In the genomic region with DNA sequence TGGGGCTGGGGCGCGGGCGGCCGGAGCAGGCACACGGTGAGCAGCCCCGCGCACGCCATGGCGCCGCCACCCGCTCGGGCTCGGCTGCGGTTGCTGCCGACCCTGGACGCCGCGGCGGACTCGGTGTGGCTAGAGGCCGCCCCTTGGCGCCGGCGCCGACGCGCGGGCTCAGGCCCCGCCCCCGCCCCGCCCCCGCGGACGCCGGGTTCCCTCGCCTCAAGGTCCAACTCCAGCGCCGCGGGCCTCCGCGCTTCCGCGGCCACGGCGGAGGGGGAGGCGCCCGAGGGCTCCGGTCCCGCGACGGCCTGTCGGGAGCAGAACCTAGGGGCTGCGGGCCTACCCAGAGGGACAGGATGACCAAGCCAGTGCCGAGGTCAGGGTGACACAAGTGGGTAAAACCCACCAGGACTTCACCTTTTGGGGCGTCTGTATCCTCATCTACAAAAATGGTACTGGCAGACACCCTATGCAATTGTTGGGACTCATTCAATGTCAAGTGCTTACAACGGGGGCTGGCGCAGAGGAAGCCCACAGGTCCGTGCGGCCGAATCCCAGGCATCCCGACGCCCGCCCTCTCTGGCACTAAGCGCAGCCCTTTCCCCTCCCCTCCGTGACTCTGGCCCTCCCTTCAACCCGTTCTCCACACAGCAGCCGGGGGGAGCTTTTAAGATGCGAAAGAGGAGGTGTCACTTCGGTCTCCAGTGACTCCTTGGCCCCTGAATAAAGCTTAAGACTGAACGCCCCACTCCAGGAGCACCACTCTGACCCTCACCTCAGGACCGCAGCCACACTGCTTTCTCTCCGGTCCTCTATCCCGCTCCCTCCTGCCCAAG, we compare ENCODE assay signal across 1 cellular context.
TF ChIP-seq lines count a peak whose summit lies in the region.

A gene with protein sequence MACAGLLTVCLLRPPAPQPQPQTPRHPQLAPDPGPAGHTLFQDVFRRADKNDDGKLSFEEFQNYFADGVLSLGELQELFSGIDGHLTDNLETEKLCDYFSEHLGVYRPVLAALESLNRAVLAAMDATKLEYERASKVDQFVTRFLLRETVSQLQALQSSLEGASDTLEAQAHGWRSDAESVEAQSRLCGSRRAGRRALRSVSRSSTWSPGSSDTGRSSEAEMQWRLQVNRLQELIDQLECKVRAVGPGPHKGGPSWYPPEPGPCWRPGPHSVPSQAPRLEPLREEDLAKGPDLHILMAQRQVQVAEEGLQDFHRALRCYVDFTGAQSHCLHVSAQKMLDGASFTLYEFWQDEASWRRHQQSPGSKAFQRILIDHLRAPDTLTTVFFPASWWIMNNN (minus strand): TSS at position 135 of the 833 bp plus-strand sequence. CDS start 76 bp downstream, at position 59.

TF ChIP-seq in HEK293, 187 proteins besides CTCF, POLR2A, EP300 and RAD21 (continued from another document and continues in another):
- TF ChIP-seq ZNF114 (tag by site-specific recombination; IDR thresholded peaks at IDR 0.05) (no peak), ZNF335 (tag by site-specific recombination; conservative IDR thresholded peaks at IDR 0.05) (peak; percentile 97), PRDM1 (tag by site-specific recombination; IDR thresholded peaks at IDR 0.05) (no peak), KLF10 (tag by site-specific recombination; IDR thresholded peaks at IDR 0.05) (peak; percentile 73; the same call in 1 of the 2 replicates), ZNF521 (tag by site-specific recombination; IDR thresholded peaks at IDR 0.05) (no peak), ZNF169 (tag by site-specific recombination; IDR thresholded peaks at IDR 0.05) (no peak), SP2 (tag by site-specific recombination; IDR thresholded peaks at IDR 0.05) (peak; percentile 74), ZNF664 (tag by site-specific recombination; IDR thresholded peaks at IDR 0.05) (no peak), ZNF658 (tag by site-specific recombination; IDR thresholded peaks at IDR 0.05) (no peak), SCRT1 (tag by site-specific recombination; IDR thresholded peaks at IDR 0.05; ENCODE audit: borderline replicate concordance) (no peak), KLF1 (tag by site-specific recombination; IDR thresholded peaks at IDR 0.05) (0 out of 2 replicates have a peak, but pooled peaks have one; percentile 8), RBAK (tag by site-specific recombination; IDR thresholded peaks at IDR 0.05) (no peak), ZNF548 (tag by site-specific recombination; IDR thresholded peaks at IDR 0.05) (no peak), YY1 (tag by site-specific recombination; IDR thresholded peaks at IDR 0.05) (peak; percentile 43; the same call in 1 of the 2 replicates), ZNF239 (tag by site-specific recombination; IDR thresholded peaks at IDR 0.05) (no peak), ZNF2 (tag by site-specific recombination; IDR thresholded peaks at IDR 0.05) (0 out of 2 replicates have a peak, but pooled peaks have one; percentile 62), ZNF629 (tag by site-specific recombination; IDR thresholded peaks at IDR 0.05) (peak; percentile 24; the same call in 1 of the 2 replicates), ZNF266 (tag by site-specific recombination; IDR thresholded peaks at IDR 0.05; ENCODE audit: low read depth) (no peak), ZNF274 (IDR thresholded peaks at IDR 0.05; ENCODE audit: low read length) (no peak), ZNF274 (tag by site-specific recombination; IDR thresholded peaks at IDR 0.05; ENCODE audit: borderline replicate concordance) (no peak), ZBTB17 (tag by site-specific recombination; IDR thresholded peaks at IDR 0.05) (peak; percentile 77; the same call in 1 of the 2 replicates), ZNF837 (tag by site-specific recombination; IDR thresholded peaks at IDR 0.05) (no peak), ZFP37 (tag by site-specific recombination; IDR thresholded peaks at IDR 0.05) (peak; percentile 27; the same call in 1 of the 2 replicates), ZNF792 (tag by site-specific recombination; IDR thresholded peaks at IDR 0.05) (no peak), ZNF214 (tag by site-specific recombination; IDR thresholded peaks at IDR 0.05; ENCODE audit: borderline replicate concordance) (no peak), ZBTB7A (tag by site-specific recombination; IDR thresholded peaks at IDR 0.05; ENCODE audit: low read depth) (no peak), IKZF3 (tag by site-specific recombination; IDR thresholded peaks at IDR 0.05) (peak; percentile 67), ZNF404 (tag by site-specific recombination; IDR thresholded peaks at IDR 0.05) (no peak), KLF8 (tag by site-specific recombination; IDR thresholded peaks at IDR 0.05) (peak; percentile 62; the same call in 1 of the 2 replicates), GLIS2 (tag by site-specific recombination; IDR thresholded peaks at IDR 0.05) (peak; percentile 65), ZNF324 (tag by site-specific recombination; IDR thresholded peaks at IDR 0.05) (no peak), ZNF157 (tag by site-specific recombination; IDR thresholded peaks at IDR 0.05) (no peak), ZNF596 (tag by site-specific recombination; IDR thresholded peaks at IDR 0.05) (peak; percentile 45; the same call in 1 of the 2 replicates), ZNF501 (tag by site-specific recombination; IDR thresholded peaks at IDR 0.05) (no peak)
- TF ChIP-seq, protein P1, sequence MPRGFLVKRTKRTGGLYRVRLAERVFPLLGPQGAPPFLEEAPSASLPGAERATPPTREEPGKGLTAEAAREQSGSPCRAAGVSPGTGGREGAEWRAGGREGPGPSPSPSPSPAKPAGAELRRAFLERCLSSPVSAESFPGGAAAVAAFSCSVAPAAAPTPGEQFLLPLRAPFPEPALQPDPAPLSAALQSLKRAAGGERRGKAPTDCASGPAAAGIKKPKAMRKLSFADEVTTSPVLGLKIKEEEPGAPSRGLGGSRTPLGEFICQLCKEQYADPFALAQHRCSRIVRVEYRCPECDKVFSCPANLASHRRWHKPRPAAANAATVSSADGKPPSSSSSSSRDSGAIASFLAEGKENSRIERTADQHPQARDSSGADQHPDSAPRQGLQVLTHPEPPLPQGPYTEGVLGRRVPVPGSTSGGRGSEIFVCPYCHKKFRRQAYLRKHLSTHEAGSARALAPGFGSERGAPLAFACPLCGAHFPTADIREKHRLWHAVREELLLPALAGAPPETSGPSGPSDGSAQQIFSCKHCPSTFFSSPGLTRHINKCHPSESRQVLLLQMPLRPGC (tag by site-specific recombination; IDR thresholded peaks at IDR 0.05) = no peak
- TF ChIP-seq, protein P2, sequence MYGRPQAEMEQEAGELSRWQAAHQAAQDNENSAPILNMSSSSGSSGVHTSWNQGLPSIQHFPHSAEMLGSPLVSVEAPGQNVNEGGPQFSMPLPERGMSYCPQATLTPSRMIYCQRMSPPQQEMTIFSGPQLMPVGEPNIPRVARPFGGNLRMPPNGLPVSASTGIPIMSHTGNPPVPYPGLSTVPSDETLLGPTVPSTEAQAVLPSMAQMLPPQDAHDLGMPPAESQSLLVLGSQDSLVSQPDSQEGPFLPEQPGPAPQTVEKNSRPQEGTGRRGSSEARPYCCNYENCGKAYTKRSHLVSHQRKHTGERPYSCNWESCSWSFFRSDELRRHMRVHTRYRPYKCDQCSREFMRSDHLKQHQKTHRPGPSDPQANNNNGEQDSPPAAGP (tag by site-specific recombination; IDR thresholded peaks at IDR 0.05) = 0 out of 2 replicates have a peak, but pooled peaks have one; percentile 53
- TF ChIP-seq, protein P3, sequence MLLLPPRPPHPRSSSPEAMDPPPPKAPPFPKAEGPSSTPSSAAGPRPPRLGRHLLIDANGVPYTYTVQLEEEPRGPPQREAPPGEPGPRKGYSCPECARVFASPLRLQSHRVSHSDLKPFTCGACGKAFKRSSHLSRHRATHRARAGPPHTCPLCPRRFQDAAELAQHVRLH (tag by site-specific recombination; IDR thresholded peaks at IDR 0.05) = no peak
- TF ChIP-seq, protein P4, sequence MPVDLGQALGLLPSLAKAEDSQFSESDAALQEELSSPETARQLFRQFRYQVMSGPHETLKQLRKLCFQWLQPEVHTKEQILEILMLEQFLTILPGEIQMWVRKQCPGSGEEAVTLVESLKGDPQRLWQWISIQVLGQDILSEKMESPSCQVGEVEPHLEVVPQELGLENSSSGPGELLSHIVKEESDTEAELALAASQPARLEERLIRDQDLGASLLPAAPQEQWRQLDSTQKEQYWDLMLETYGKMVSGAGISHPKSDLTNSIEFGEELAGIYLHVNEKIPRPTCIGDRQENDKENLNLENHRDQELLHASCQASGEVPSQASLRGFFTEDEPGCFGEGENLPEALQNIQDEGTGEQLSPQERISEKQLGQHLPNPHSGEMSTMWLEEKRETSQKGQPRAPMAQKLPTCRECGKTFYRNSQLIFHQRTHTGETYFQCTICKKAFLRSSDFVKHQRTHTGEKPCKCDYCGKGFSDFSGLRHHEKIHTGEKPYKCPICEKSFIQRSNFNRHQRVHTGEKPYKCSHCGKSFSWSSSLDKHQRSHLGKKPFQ (tag by site-specific recombination; IDR thresholded peaks at IDR 0.05) = no peak
- TF ChIP-seq, protein P5, sequence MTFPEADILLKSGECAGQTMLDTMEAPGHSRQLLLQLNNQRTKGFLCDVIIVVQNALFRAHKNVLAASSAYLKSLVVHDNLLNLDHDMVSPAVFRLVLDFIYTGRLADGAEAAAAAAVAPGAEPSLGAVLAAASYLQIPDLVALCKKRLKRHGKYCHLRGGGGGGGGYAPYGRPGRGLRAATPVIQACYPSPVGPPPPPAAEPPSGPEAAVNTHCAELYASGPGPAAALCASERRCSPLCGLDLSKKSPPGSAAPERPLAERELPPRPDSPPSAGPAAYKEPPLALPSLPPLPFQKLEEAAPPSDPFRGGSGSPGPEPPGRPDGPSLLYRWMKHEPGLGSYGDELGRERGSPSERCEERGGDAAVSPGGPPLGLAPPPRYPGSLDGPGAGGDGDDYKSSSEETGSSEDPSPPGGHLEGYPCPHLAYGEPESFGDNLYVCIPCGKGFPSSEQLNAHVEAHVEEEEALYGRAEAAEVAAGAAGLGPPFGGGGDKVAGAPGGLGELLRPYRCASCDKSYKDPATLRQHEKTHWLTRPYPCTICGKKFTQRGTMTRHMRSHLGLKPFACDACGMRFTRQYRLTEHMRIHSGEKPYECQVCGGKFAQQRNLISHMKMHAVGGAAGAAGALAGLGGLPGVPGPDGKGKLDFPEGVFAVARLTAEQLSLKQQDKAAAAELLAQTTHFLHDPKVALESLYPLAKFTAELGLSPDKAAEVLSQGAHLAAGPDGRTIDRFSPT (tag by site-specific recombination; IDR thresholded peaks at IDR 0.05) = no peak
- TF ChIP-seq, protein P6, sequence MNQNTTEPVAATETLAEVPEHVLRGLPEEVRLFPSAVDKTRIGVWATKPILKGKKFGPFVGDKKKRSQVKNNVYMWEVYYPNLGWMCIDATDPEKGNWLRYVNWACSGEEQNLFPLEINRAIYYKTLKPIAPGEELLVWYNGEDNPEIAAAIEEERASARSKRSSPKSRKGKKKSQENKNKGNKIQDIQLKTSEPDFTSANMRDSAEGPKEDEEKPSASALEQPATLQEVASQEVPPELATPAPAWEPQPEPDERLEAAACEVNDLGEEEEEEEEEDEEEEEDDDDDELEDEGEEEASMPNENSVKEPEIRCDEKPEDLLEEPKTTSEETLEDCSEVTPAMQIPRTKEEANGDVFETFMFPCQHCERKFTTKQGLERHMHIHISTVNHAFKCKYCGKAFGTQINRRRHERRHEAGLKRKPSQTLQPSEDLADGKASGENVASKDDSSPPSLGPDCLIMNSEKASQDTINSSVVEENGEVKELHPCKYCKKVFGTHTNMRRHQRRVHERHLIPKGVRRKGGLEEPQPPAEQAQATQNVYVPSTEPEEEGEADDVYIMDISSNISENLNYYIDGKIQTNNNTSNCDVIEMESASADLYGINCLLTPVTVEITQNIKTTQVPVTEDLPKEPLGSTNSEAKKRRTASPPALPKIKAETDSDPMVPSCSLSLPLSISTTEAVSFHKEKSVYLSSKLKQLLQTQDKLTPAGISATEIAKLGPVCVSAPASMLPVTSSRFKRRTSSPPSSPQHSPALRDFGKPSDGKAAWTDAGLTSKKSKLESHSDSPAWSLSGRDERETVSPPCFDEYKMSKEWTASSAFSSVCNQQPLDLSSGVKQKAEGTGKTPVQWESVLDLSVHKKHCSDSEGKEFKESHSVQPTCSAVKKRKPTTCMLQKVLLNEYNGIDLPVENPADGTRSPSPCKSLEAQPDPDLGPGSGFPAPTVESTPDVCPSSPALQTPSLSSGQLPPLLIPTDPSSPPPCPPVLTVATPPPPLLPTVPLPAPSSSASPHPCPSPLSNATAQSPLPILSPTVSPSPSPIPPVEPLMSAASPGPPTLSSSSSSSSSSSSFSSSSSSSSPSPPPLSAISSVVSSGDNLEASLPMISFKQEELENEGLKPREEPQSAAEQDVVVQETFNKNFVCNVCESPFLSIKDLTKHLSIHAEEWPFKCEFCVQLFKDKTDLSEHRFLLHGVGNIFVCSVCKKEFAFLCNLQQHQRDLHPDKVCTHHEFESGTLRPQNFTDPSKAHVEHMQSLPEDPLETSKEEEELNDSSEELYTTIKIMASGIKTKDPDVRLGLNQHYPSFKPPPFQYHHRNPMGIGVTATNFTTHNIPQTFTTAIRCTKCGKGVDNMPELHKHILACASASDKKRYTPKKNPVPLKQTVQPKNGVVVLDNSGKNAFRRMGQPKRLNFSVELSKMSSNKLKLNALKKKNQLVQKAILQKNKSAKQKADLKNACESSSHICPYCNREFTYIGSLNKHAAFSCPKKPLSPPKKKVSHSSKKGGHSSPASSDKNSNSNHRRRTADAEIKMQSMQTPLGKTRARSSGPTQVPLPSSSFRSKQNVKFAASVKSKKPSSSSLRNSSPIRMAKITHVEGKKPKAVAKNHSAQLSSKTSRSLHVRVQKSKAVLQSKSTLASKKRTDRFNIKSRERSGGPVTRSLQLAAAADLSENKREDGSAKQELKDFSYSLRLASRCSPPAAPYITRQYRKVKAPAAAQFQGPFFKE (tag by site-specific recombination; IDR thresholded peaks at IDR 0.05; ENCODE audit: borderline replicate concordance) = no peak
- TF ChIP-seq, protein P7, sequence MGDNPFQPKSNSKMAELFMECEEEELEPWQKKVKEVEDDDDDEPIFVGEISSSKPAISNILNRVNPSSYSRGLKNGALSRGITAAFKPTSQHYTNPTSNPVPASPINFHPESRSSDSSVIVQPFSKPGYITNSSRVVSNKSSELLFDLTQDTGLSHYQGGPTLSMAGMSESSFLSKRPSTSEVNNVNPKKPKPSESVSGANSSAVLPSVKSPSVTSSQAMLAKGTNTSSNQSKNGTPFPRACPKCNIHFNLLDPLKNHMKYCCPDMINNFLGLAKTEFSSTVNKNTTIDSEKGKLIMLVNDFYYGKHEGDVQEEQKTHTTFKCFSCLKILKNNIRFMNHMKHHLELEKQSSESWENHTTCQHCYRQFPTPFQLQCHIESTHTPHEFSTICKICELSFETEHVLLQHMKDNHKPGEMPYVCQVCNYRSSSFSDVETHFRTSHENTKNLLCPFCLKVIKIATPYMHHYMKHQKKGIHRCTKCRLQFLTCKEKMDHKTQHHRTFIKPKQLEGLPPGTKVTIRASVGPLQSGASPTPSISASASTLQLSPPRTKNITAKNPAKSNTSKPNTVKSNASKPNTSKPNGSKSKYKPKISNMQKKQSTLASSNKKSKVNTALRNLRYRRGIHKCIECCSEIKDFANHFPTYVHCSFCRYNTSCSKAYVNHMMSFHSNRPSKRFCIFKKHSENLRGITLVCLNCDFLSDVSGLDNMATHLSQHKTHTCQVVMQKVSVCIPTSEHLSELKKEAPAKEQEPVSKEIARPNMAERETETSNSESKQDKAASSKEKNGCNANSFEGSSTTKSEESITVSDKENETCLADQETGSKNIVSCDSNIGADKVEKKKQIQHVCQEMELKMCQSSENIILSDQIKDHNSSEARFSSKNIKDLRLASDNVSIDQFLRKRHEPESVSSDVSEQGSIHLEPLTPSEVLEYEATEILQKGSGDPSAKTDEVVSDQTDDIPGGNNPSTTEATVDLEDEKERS (tag by site-specific recombination; IDR thresholded peaks at IDR 0.05) = no peak
